In the genomic region with DNA sequence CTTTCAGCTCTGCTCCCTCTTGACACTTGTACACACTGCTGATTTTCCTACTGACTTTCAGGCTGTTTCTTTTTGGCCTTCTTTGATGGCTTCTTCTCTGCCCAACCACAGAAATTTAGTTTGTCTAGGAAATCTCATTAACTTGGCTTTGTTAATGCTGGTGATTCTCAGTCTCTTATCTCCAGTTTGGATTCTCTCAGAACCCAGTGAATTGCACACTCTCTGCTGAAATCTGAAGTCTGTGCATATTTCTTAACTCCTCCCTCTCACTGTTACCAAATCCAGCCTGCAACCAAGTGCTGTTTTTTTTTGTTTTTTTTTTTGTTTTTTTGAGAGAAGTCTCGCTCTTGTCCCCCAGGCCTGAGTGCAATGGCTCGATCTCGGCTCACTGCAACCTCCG, we compare ENCODE assay signal across 10 cellular contexts.
DNase-seq lines count a peak whose midpoint lies in the region; ATAC-seq lines count a peak whose summit lies in the region.
"Had no signal": no experiment of that assay in that cellular context is flagged by ENCODE, and none has a peak within 500 bp of the region (broad histone marks: within the 10 kb centered on the region; RNA-seq: fewer than 3 reads in every experiment).

No MANE protein-coding gene starts in this region.

- ATAC-seq in left cardiac atrium (peak; percentile 35 to 53), Right ventricle myocardium inferior (no peak)

- H3K9ac ChIP-seq in mucosa of rectum (ENCODE audit: low read depth in 1 of 2, low read length in 2 of 2), result no peak overlapping the region

- intact Hi-C loops in left cardiac atrium (cut with DNase I) (no loop called here), Right ventricle myocardium inferior (cut with DNase I) (loop anchor here (10.0 kb wide), 1 partner anchor 216 kb away; a partner anchor contains a TSS)

- H3K9me3 ChIP-seq in mucosa of rectum (ENCODE audit: control insufficient read depth in 2 of 2, low read length in 2 of 2), result no peaks in the 10 kb centered on the region

- no peak overlapping the region for H3K4me3 ChIP-seq in mucosa of rectum (ENCODE audit: low read length in 2 of 2)

- peaks cover 5 to 6% of the 10 kb centered on the region in 2 donors for H3K36me3 ChIP-seq in mucosa of rectum (ENCODE audit: control insufficient read depth in 2 of 2, insufficient read depth in 2 of 2, low read length in 2 of 2)

- no peaks in the 10 kb centered on the region for H3K27me3 ChIP-seq in mucosa of rectum (ENCODE audit: control insufficient read depth in 2 of 2, insufficient read depth in 2 of 2, low read length in 2 of 2)

- DNase-seq in left cardiac atrium (no peak), Right ventricle myocardium inferior (ENCODE audit: missing footprints) (no peak), amniotic epithelial cell (ENCODE audit: low read depth) (peak; percentile 75), retina (no peak), NCI-H1417 (lab: John Stamatoyannopoulos, UW) (no peak), H4 (ENCODE audit: low spot score) (no peak)
- DNase-seq in stimulated activated CD4-positive, alpha-beta T cell treated with anti-CD3 and anti-CD28 coated beads, Interleukin-4, amount 100 ng/mL, for 1 hour, result no peak
- DNase-seq: KG1, NCI-H748 treated with DMSO at 0.1 percent for 48 hours had no signal

- peak overlapping the region; percentile 21 to 69 for H3K27ac ChIP-seq in mucosa of rectum (ENCODE audit: low read depth in 2 of 2, low read length in 2 of 2)

- H3K4me1 ChIP-seq in mucosa of rectum (ENCODE audit: control insufficient read depth in 2 of 2, insufficient read depth in 2 of 2, low read length in 2 of 2), result peaks cover 14 to 19% of the 10 kb centered on the region in 2 donors
